In the genomic region with DNA sequence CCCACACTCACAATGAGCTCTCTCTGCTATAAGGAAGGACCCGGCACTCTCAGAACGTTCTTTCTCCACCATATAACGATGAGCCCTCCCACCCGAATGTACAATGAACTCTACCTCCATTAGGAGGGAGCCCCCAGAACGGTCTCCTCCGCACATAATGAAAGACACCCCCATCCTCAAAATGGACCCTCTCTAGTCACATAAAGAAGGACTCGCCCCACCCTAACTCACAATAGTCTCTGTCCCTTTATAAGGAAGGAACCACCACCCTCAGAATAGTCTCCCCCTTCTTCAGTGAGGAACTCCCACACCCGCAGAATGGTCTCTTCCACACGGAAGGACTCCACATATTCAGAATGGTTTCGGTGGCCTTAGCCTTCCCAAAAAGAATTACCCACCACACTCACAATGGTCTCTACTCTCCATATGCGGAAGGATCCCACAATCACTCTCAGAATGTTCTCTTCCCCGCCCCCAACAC, we compare ENCODE assay signal across 6 cellular contexts. TPM values are rescaled to one million over a fixed set of nuclear protein-coding genes. Genes with fewer than 3 reads are reported as not detected.
A peak's percentile ranks its signal among the peaks of the same experiment; 100 is the strongest.
DNase-seq lines count a peak whose midpoint lies in the region; ATAC-seq and TF ChIP-seq lines count a peak whose summit lies in the region.

No MANE protein-coding gene starts in this region.

- H3K36me3 Mint-ChIP-seq in activated naive CD8-positive, alpha-beta T cell = no peaks in the 10 kb centered on the region

- H3K4me1 ChIP-seq in HEK293 (ENCODE audit: control insufficient read depth, insufficient read depth, low read length) (no peaks in the 10 kb centered on the region), mononuclear cell (ENCODE audit: insufficient read depth, low read length) (peaks cover 44% of the 10 kb centered on the region)

- peaks cover 0 to 56% of the 10 kb centered on the region in 2 experiments; a peak in 1 of 3 replicates for H3K36me3 ChIP-seq in HEK293 (ENCODE audit: control insufficient read depth in 2 of 2, insufficient read depth in 1 of 2, low read length in 2 of 2)

- ATAC-seq in HG02870 (IDR thresholded peaks at IDR 0.05; ENCODE audit: unreplicated experiment) = no peak

- no peak for DNase-seq in kidney tubule cell (ENCODE audit: low spot score)
- DNase-seq in NCI-H345 treated with DMSO at 0.1 percent for 48 hours (lab: John Stamatoyannopoulos, UW; ENCODE audit: unreplicated experiment) = no peak

- no peaks in the 10 kb centered on the region for H3K27me3 ChIP-seq in mononuclear cell (ENCODE audit: insufficient read depth, low read length)

- POLR2A ChIA-PET in HEK293 (lab: Yijun Ruan, JAX) = interaction anchor here (0.6 to 2.9 kb wide), 10 partner anchors 8 to 234 kb away, joined by 4 to 21 read pairs (median 7); a partner anchor contains a TSS

- H3K27ac ChIP-seq in HEK293 (ENCODE audit: extremely low read depth, low read depth, low read length) = peak overlapping the region; percentile 30; the same call in 1 of the 2 replicates

- H3K27ac Mint-ChIP-seq in activated naive CD8-positive, alpha-beta T cell = peak overlapping the region; percentile 93

- CTCF ChIA-PET in HEK293 (lab: Yijun Ruan, JAX) = interaction anchor here (0.7 to 0.9 kb wide), 2 partner anchors 20 to 57 kb away, joined by 3 read pairs; no protein-coding TSS in a partner anchor

- H3K4me3 ChIP-seq in HEK293 (ENCODE audit: low read depth, low read length) = peak overlapping the region; percentile 81
- peak overlapping the region; percentile 66 for H3K4me3 ChIP-seq in mononuclear cell (ENCODE audit: low read length)

- H3K9me3 Mint-ChIP-seq in activated naive CD8-positive, alpha-beta T cell (ENCODE audit: low read depth) = no peaks in the 10 kb centered on the region

- H3K4me3 Mint-ChIP-seq in activated naive CD8-positive, alpha-beta T cell = peak overlapping the region; percentile 95

- TF ChIP-seq CTCF in HEK293 (tag by site-specific recombination; IDR thresholded peaks at IDR 0.05) = no peak

- H3K9me3 ChIP-seq in HEK293 (ENCODE audit: control insufficient read depth, insufficient read depth, low read depth, low read length) = no peaks in the 10 kb centered on the region
- no peaks in the 10 kb centered on the region for H3K9me3 ChIP-seq in mononuclear cell (ENCODE audit: low read depth, low read length)

- no peaks in the 10 kb centered on the region for H3K27me3 Mint-ChIP-seq in activated naive CD8-positive, alpha-beta T cell

- peaks cover 43% of the 10 kb centered on the region for H3K4me1 Mint-ChIP-seq in activated naive CD8-positive, alpha-beta T cell (ENCODE audit: low read depth)

TF ChIP-seq in HEK293, 187 proteins besides CTCF, POLR2A, EP300 and RAD21:
- TF ChIP-seq ZNF777 (tag by site-specific recombination; IDR thresholded peaks at IDR 0.05; ENCODE audit: borderline replicate concordance) = no peak
- TF ChIP-seq GLI2 (tag by site-specific recombination; IDR thresholded peaks at IDR 0.05; ENCODE audit: borderline replicate concordance, low read depth) = no peak
- TF ChIP-seq ZFHX2 (tag by site-specific recombination; conservative IDR thresholded peaks at IDR 0.05) = no peak
- no peak for TF ChIP-seq ZNF558 (tag by site-specific recombination; IDR thresholded peaks at IDR 0.05)
- TF ChIP-seq ZNF214 (tag by site-specific recombination; IDR thresholded peaks at IDR 0.05; ENCODE audit: borderline replicate concordance) = no peak
- TF ChIP-seq, protein P1, sequence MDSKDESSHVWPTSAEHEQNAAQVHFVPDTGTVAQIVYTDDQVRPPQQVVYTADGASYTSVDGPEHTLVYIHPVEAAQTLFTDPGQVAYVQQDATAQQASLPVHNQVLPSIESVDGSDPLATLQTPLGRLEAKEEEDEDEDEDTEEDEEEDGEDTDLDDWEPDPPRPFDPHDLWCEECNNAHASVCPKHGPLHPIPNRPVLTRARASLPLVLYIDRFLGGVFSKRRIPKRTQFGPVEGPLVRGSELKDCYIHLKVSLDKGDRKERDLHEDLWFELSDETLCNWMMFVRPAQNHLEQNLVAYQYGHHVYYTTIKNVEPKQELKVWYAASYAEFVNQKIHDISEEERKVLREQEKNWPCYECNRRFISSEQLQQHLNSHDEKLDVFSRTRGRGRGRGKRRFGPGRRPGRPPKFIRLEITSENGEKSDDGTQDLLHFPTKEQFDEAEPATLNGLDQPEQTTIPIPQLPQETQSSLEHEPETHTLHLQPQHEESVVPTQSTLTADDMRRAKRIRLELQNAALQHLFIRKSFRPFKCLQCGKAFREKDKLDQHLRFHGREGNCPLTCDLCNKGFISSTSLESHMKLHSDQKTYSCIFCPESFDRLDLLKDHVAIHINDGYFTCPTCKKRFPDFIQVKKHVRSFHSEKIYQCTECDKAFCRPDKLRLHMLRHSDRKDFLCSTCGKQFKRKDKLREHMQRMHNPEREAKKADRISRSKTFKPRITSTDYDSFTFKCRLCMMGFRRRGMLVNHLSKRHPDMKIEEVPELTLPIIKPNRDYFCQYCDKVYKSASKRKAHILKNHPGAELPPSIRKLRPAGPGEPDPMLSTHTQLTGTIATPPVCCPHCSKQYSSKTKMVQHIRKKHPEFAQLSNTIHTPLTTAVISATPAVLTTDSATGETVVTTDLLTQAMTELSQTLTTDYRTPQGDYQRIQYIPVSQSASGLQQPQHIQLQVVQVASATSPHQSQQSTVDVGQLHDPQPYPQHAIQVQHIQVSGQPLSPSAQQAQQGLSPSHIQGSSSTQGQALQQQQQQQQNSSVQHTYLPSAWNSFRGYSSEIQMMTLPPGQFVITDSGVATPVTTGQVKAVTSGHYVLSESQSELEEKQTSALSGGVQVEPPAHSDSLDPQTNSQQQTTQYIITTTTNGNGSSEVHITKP (tag by site-specific recombination; IDR thresholded peaks at IDR 0.05) = peak; percentile 95
- no peak for TF ChIP-seq ZNF610 (tag by site-specific recombination; IDR thresholded peaks at IDR 0.05; ENCODE audit: borderline replicate concordance)
- no peak for TF ChIP-seq ZNF521 (tag by site-specific recombination; IDR thresholded peaks at IDR 0.05)

RNA-seq across cellular contexts. Expression of a gene that starts 0.5 kb away (rescaled TPM):
- 8.5 TPM for total RNA-seq in mononuclear cell

RNA-seq across cellular contexts. Expression of a gene that starts 7.9 kb away (rescaled TPM):
- 239 TPM for total RNA-seq in mononuclear cell

RNA-seq across cellular contexts. Expression of a gene that starts 13.2 kb away (rescaled TPM):
- 37.6 TPM for total RNA-seq in mononuclear cell

RNA-seq across cellular contexts. Expression of a gene that starts 13.4 kb away (rescaled TPM):
- total RNA-seq in mononuclear cell = 18.3 TPM

RNA-seq across cellular contexts. Expression of a gene that starts 46.4 kb away (rescaled TPM):
- 56.1 TPM for total RNA-seq in mononuclear cell
